ENCODE assay signal across 22 cellular contexts in genomic region chr13:23512762-23513395, GRCh38. TPM values are rescaled to one million over a fixed set of nuclear protein-coding genes. Genes with fewer than 3 reads are reported as not detected.
DNase-seq lines count a peak whose midpoint lies in the region; ATAC-seq and TF ChIP-seq lines count a peak whose summit lies in the region.
"Had no signal": no experiment of that assay in that cellular context is flagged by ENCODE, and none has a peak within 500 bp of the region (broad histone marks: within the 10 kb centered on the region; RNA-seq: fewer than 3 reads in every experiment).

No MANE protein-coding gene starts in this region.

- H3K79me2 ChIP-seq in HCT116 (ENCODE audit: insufficient read depth, low read length): no peaks in the 10 kb centered on the region
- no peaks in the 10 kb centered on the region for H3K79me2 ChIP-seq in neural progenitor cell (ENCODE audit: low read depth)

- H3K4me3 Mint-ChIP-seq in CD14-positive monocyte: no peak overlapping the region
- H3K4me3 Mint-ChIP-seq in brain: no peak overlapping the region
- H3K4me3 Mint-ChIP-seq in neural progenitor cell: no peak overlapping the region
- H3K4me3 Mint-ChIP-seq: activated CD4-positive, alpha-beta T cell treated with anti-CD3 and anti-CD28 coated beads, Interleukin-2, amount 10 ng/mL, durations not matched to agents 7 days and 5 days; CD4-positive, alpha-beta T cell; naive thymus-derived CD8-positive, alpha-beta T cell; stimulated activated effector memory CD8-positive, alpha-beta T cell treated with anti-CD3 and anti-CD28 coated beads, Interleukin-12 subunit alpha, Interleukin-12 subunit beta, amount 100 ng/mL, for 72 hours had no signal

- WGBS in suprapubic skin: 95% methylated on average over 6 of the region's 6 CpGs

- TF ChIP-seq CTCF in CD14-positive monocyte (IDR thresholded peaks at IDR 0.05): peak; percentile 23
- TF ChIP-seq CTCF in HCT116 (IDR thresholded peaks at IDR 0.05 in 2 of 3, conservative IDR thresholded peaks at IDR 0.05 in 1 of 3; ENCODE audit: borderline replicate concordance in 1 of 3, insufficient read depth in 1 of 3, low read depth in 2 of 3, low read length in 2 of 3): peak in 2 of 3 experiments; percentile 12 to 43; a peak in 3 of 6 replicates
- peak; percentile 10 to 46 for TF ChIP-seq CTCF in brain (conservative IDR thresholded peaks at IDR 0.05)
- TF ChIP-seq CTCF in neural progenitor cell (IDR thresholded peaks at IDR 0.05): peak; percentile 24
- TF ChIP-seq CTCF in suprapubic skin (IDR thresholded peaks at IDR 0.05): no peak

- RAD21 ChIA-PET in HCT116 (lab: Charles Lee; ENCODE audit: low non-redundant PET in 1 of 2, low total read pairs in 2 of 2, uncharacterized antibody in 2 of 2, unreplicated experiment in 2 of 2): no interaction called here

- POLR2A ChIA-PET in HCT116 (lab: Charles Lee): no interaction called here

- no peaks in the 10 kb centered on the region for H3K9me2 ChIP-seq in HCT116 (ENCODE audit: insufficient read depth)

- H3K4me3 ChIP-seq in HCT116 (replicated peaks in 1 of 2; ENCODE audit: low read depth in 1 of 2, low read length in 2 of 2) (no peak overlapping the region), neural progenitor cell (no peak overlapping the region), suprapubic skin (no peak overlapping the region)
- H3K4me3 ChIP-seq: prostate gland, SK-N-MC, tibial artery had no signal

- H3K27me3 ChIP-seq in HCT116 (ENCODE audit: insufficient read depth, low read length) (peaks cover 14% of the 10 kb centered on the region), neural progenitor cell (no peaks in the 10 kb centered on the region), suprapubic skin (no peaks in the 10 kb centered on the region)
- H3K27me3 ChIP-seq: tibial artery had no signal

- CTCF ChIA-PET in HCT116 (lab: Charles Lee): interaction anchor here (0.7 kb wide), 1 partner anchor 780 kb away, joined by 6 read pairs; no protein-coding TSS in a partner anchor

- no peak for TF ChIP-seq RAD21 in HCT116 (IDR thresholded peaks at IDR 0.05; ENCODE audit: low read depth)

- H3K27ac ChIP-seq in HCT116 (ENCODE audit: low read depth, low read length) (no peak overlapping the region), neural progenitor cell (no peak overlapping the region), suprapubic skin (no peak overlapping the region)
- H3K27ac ChIP-seq: prostate gland, SK-N-MC, tibial artery had no signal

- H3F3A ChIP-seq in neural progenitor cell (ENCODE audit: low read depth): peaks cover 9% of the 10 kb centered on the region

- no peak; the same call in 1 of the 2 replicates for ATAC-seq in HCT116
- ATAC-seq: HepG2; naive thymus-derived CD8-positive, alpha-beta T cell; stimulated activated effector memory CD8-positive, alpha-beta T cell treated with anti-CD3 and anti-CD28 coated beads, Interleukin-12 subunit alpha, Interleukin-12 subunit beta, amount 100 ng/mL, for 72 hours had no signal

- H3K9me3 ChIP-seq in HCT116 (ENCODE audit: control insufficient read depth in 1 of 2, insufficient read depth in 1 of 2, low read depth in 1 of 2, low read length in 2 of 2) (no peaks in the 10 kb centered on the region), neural progenitor cell (ENCODE audit: low read depth) (no peaks in the 10 kb centered on the region), suprapubic skin (no peaks in the 10 kb centered on the region)
- H3K9me3 ChIP-seq: prostate gland, tibial artery had no signal

- no peaks in the 10 kb centered on the region for H3K36me3 Mint-ChIP-seq in CD14-positive monocyte
- H3K36me3 Mint-ChIP-seq in brain: no peaks in the 10 kb centered on the region
- peaks cover 2% of the 10 kb centered on the region for H3K36me3 Mint-ChIP-seq in neural progenitor cell
- H3K36me3 Mint-ChIP-seq: naive thymus-derived CD8-positive, alpha-beta T cell; stimulated activated effector memory CD8-positive, alpha-beta T cell treated with anti-CD3 and anti-CD28 coated beads, Interleukin-12 subunit alpha, Interleukin-12 subunit beta, amount 100 ng/mL, for 72 hours had no signal

- intact Hi-C loops in CD14-positive monocyte (cut with micrococcal nuclease): no loop called here
- intact Hi-C loops in HCT116 (cut with micrococcal nuclease): loop anchor here (5.0 kb wide), 2 partner anchors 194 to 359 kb away; no protein-coding TSS in a partner anchor

- no peak for TF ChIP-seq POLR2A in HCT116 (IDR thresholded peaks at IDR 0.05; ENCODE audit: borderline replicate concordance, extremely low read depth, insufficient read depth, insufficient read length)
- TF ChIP-seq POLR2A in suprapubic skin (IDR thresholded peaks at IDR 0.05): no peak

- DNase-seq in CD14-positive monocyte (ENCODE audit: low spot score) (no peak), HCT116 (ENCODE audit: low read depth, low spot score) (no peak), neural progenitor cell (ENCODE audit: low spot score) (no peak), amygdala (lab: John Stamatoyannopoulos, UW) (no peak), suprapubic skin (ENCODE audit: low spot score in 2 of 2) (no peak)
- no peak for DNase-seq in activated CD4-positive, alpha-beta T cell treated with anti-CD3 and anti-CD28 coated beads for 48 hours
- DNase-seq: activated CD4-positive, alpha-beta T cell treated with anti-CD3 and anti-CD28 coated beads, Interleukin-2, amount 10 ng/mL, durations not matched to agents 7 days and 5 days; activated naive CD4-positive, alpha-beta T cell treated with anti-CD3 and anti-CD28 coated beads, Interleukin-2, amount 50 U/mL, for 16 hours; CD4-positive, alpha-beta T cell; dermis blood vessel endothelial cell; DMS79; islet precursor cell; naive thymus-derived CD8-positive, alpha-beta T cell; NCI-H1694 treated with DMSO at 0.1 percent for 48 hours; NCI-H446; stimulated activated CD4-positive, alpha-beta T cell treated with anti-CD3 and anti-CD28 coated beads, Interleukin-12 subunit alpha, Interleukin-12 subunit beta, amount 100 ng/mL, for 4 hours; tibial artery had no signal

- no peaks in the 10 kb centered on the region for H3K4me1 Mint-ChIP-seq in CD14-positive monocyte
- H3K4me1 Mint-ChIP-seq in brain: peaks cover 34% of the 10 kb centered on the region
- peaks cover 26% of the 10 kb centered on the region for H3K4me1 Mint-ChIP-seq in neural progenitor cell
- H3K4me1 Mint-ChIP-seq: activated CD4-positive, alpha-beta T cell treated with anti-CD3 and anti-CD28 coated beads, Interleukin-2, amount 10 ng/mL, durations not matched to agents 7 days and 5 days; naive thymus-derived CD8-positive, alpha-beta T cell; stimulated activated effector memory CD8-positive, alpha-beta T cell treated with anti-CD3 and anti-CD28 coated beads, Interleukin-12 subunit alpha, Interleukin-12 subunit beta, amount 100 ng/mL, for 72 hours had no signal

- TF ChIP-seq EP300 in suprapubic skin (IDR thresholded peaks at IDR 0.05): no peak

- no peaks in the 10 kb centered on the region for H4K20me1 ChIP-seq in HCT116 (ENCODE audit: insufficient read depth)
- no peaks in the 10 kb centered on the region for H4K20me1 ChIP-seq in neural progenitor cell (ENCODE audit: low read depth)

- BruUV-seq in HCT116 (replicated peaks; lab: Mats Ljungman, UMichigan): no TSS peak

- H3K36me3 ChIP-seq in HCT116 (ENCODE audit: control insufficient read depth in 1 of 2, insufficient read depth in 2 of 2, low read length in 2 of 2) (no peaks in the 10 kb centered on the region), neural progenitor cell (no peaks in the 10 kb centered on the region), suprapubic skin (no peaks in the 10 kb centered on the region)
- H3K36me3 ChIP-seq: prostate gland, tibial artery had no signal

- peaks cover 2 to 17% (median 7%) of the 10 kb centered on the region in 3 donors for H3K27me3 Mint-ChIP-seq in CD14-positive monocyte (ENCODE audit: low read depth in 3 of 3)
- no peaks in the 10 kb centered on the region for H3K27me3 Mint-ChIP-seq in brain
- peaks cover 3% of the 10 kb centered on the region for H3K27me3 Mint-ChIP-seq in neural progenitor cell (ENCODE audit: insufficient read depth, low read depth)

- H2AFZ ChIP-seq in HCT116 (ENCODE audit: low read depth, low read length, poor library complexity, severe bottlenecking): no peak overlapping the region
- no peak overlapping the region for H2AFZ ChIP-seq in neural progenitor cell (replicated peaks)

- H3K9me3 Mint-ChIP-seq in CD14-positive monocyte (peaks cover 0 to 3% (median 0%) of the 10 kb centered on the region in 7 donors), brain (no peaks in the 10 kb centered on the region), neural progenitor cell (peaks cover 3% of the 10 kb centered on the region)
- H3K9me3 Mint-ChIP-seq: activated CD4-positive, alpha-beta T cell treated with anti-CD3 and anti-CD28 coated beads, Interleukin-2, amount 10 ng/mL, durations not matched to agents 7 days and 5 days; CD4-positive, alpha-beta T cell; naive thymus-derived CD8-positive, alpha-beta T cell; stimulated activated effector memory CD8-positive, alpha-beta T cell treated with anti-CD3 and anti-CD28 coated beads, Interleukin-12 subunit alpha, Interleukin-12 subunit beta, amount 100 ng/mL, for 72 hours had no signal

- H3K27ac Mint-ChIP-seq in CD14-positive monocyte: no peak overlapping the region
- peak overlapping the region in 2 of 5 experiments; percentile 17 to 41 for H3K27ac Mint-ChIP-seq in brain
- H3K27ac Mint-ChIP-seq in neural progenitor cell: no peak overlapping the region
- H3K27ac Mint-ChIP-seq: activated CD4-positive, alpha-beta T cell treated with anti-CD3 and anti-CD28 coated beads, Interleukin-2, amount 10 ng/mL, durations not matched to agents 7 days and 5 days; CD4-positive, alpha-beta T cell; naive thymus-derived CD8-positive, alpha-beta T cell; stimulated activated effector memory CD8-positive, alpha-beta T cell treated with anti-CD3 and anti-CD28 coated beads, Interleukin-12 subunit alpha, Interleukin-12 subunit beta, amount 100 ng/mL, for 72 hours had no signal

- peaks cover 0 to 4% of the 10 kb centered on the region in 2 experiments; a peak in 1 of 4 replicates for H3K4me1 ChIP-seq in HCT116 (ENCODE audit: control insufficient read depth in 1 of 2, insufficient read depth in 2 of 2, low read length in 2 of 2)
- peaks cover 31% of the 10 kb centered on the region for H3K4me1 ChIP-seq in neural progenitor cell
- H3K4me1 ChIP-seq in suprapubic skin: peaks cover 39% of the 10 kb centered on the region
- H3K4me1 ChIP-seq: prostate gland, tibial artery had no signal

- H3K9ac ChIP-seq in HCT116 (ENCODE audit: low read length): no peak overlapping the region
- H3K9ac ChIP-seq in neural progenitor cell: no peak overlapping the region

- H3K4me2 ChIP-seq in HCT116 (ENCODE audit: low read length) (no peak overlapping the region), neural progenitor cell (no peak overlapping the region)

RNA-seq across cellular contexts. Expression of gene TNFRSF19, which starts 57.3 kb away (rescaled TPM):
- polyA plus RNA-seq in CD14-positive monocyte (under 1 TPM in 1 of 2 donors, not detected in 1; 0.11 TPM), brain (ENCODE audit: insufficient read depth, low read depth, low replicate concordance) (2.6 TPM)
- total RNA-seq in HCT116 (2021; ENCODE audit: unreplicated experiment) (1.1 TPM), neural progenitor cell (ENCODE audit: low replicate concordance) (21.4 and 31.7 TPM in 2 replicates), suprapubic skin (100 to 1,000 TPM in 1 of 4 donors, 10 to 100 TPM in 3; 74.6 to 100 (median 78.5) TPM)
- 0.27 and 0.42 TPM in 2 replicates for polyA plus RNA-seq in HCT116 (2012)
- total RNA-seq: CD4-positive, alpha-beta T cell had no signal
- polyA plus RNA-seq: naive thymus-derived CD8-positive, alpha-beta T cell had no signal

Comparison
In these comparisons a context has a peak if more than half of its experiments do, and no peak if none do; other contexts are left out.
1. CTCF ChIP-seq: peak in CD14-positive monocyte (single experiment), HCT116 (2 of 3), brain (2 of 2) and neural progenitor cell (single experiment); none in suprapubic skin (0 of 2).
2. RNA of gene TNFRSF19, which starts 57.3 kb away (total RNA-seq): 74.6 to 100 TPM in suprapubic skin and 21.4 to 31.7 TPM in neural progenitor cell; 1.1 TPM in HCT116 (single experiment); every median in the first group is over 10 times any median in the second.